In genomic region chr10:23437987-23438546, GRCh38 we compare ENCODE assay signal across 8 cellular contexts. TPM values are rescaled to one million over a fixed set of nuclear protein-coding genes. Genes with fewer than 3 reads are reported as not detected.
A peak's percentile ranks its signal among the peaks of the same experiment; 100 is the strongest.
DNase-seq lines count a peak whose midpoint lies in the region; ATAC-seq and TF ChIP-seq lines count a peak whose summit lies in the region.

No MANE protein-coding gene starts in this region.

- H3K4me2 ChIP-seq in parathyroid adenoma (ENCODE audit: low read length), result peak overlapping the region; percentile 74

- no peaks in the 10 kb centered on the region for H3K9me3 Mint-ChIP-seq in Caco-2 (ENCODE audit: unreplicated experiment)

- 95 to 96% methylated on average over 20 of the region's 20 CpGs for WGBS in esophagus, 2 donors

- H3K27ac ChIP-seq in RWPE2 (ENCODE audit: poor library complexity, severe bottlenecking) (peak overlapping the region; percentile 72), esophagus (ENCODE audit: low read depth in 2 of 2, low read length in 1 of 2) (peak overlapping the region; percentile 79 to 94), parathyroid adenoma (peak overlapping the region; percentile 82)

- intact Hi-C loops in Caco-2 (cut with micrococcal nuclease; ENCODE audit: unreplicated experiment), result loop anchor here (2.0 to 5.0 kb wide), 2 partner anchors 15 to 341 kb away; partner anchors contain the start of gene MSRB2

- H3K27me3 ChIP-seq in Caco-2 (replicated peaks; ENCODE audit: control insufficient read depth, insufficient read depth, low read length), result no peaks in the 10 kb centered on the region
- H3K27me3 ChIP-seq in RWPE2 (ENCODE audit: insufficient read depth, poor library complexity, severe bottlenecking), result no peaks in the 10 kb centered on the region
- H3K27me3 ChIP-seq in esophagus (ENCODE audit: control insufficient read depth in 1 of 2, insufficient read depth in 2 of 2, low read length in 2 of 2), result no peaks in the 10 kb centered on the region
- no peaks in the 10 kb centered on the region for H3K27me3 ChIP-seq in parathyroid adenoma (ENCODE audit: control insufficient read depth, insufficient read depth, low read length)

- H3K36me3 ChIP-seq in Caco-2 (ENCODE audit: control insufficient read depth, insufficient read depth, low read length) (no peaks in the 10 kb centered on the region), RWPE2 (ENCODE audit: low read depth) (peaks cover 14% of the 10 kb centered on the region), esophagus (ENCODE audit: control insufficient read depth in 2 of 2, insufficient read depth in 2 of 2, low read length in 1 of 2) (no peaks in the 10 kb centered on the region), parathyroid adenoma (ENCODE audit: control insufficient read depth, insufficient read depth, low read length) (no peaks in the 10 kb centered on the region)

- H3K9me3 ChIP-seq in Caco-2 (no peaks in the 10 kb centered on the region), RWPE2 (ENCODE audit: severe bottlenecking) (no peaks in the 10 kb centered on the region), esophagus (ENCODE audit: control insufficient read depth in 2 of 2, insufficient read depth in 1 of 2, low read depth in 1 of 2, low read length in 1 of 2) (no peaks in the 10 kb centered on the region), parathyroid adenoma (ENCODE audit: control insufficient read depth, low read length) (no peaks in the 10 kb centered on the region)

- H3K27me3 Mint-ChIP-seq in Caco-2 (ENCODE audit: insufficient read depth, unreplicated experiment), result peaks cover 2% of the 10 kb centered on the region

- H3K27ac Mint-ChIP-seq in Caco-2 (ENCODE audit: unreplicated experiment), result peak overlapping the region; percentile 78

- H3K79me2 ChIP-seq in parathyroid adenoma, result peaks cover 25% of the 10 kb centered on the region

- peak overlapping the region; percentile 48 for H3K4me3 ChIP-seq in Caco-2 (ENCODE audit: low read depth, low read length)
- H3K4me3 ChIP-seq in RWPE2 (ENCODE audit: severe bottlenecking), result peak overlapping the region; percentile 86
- peak overlapping the region; percentile 51 to 67 for H3K4me3 ChIP-seq in esophagus (ENCODE audit: low read depth in 1 of 2, low read length in 2 of 2)
- H3K4me3 ChIP-seq in parathyroid adenoma (ENCODE audit: low read depth, low read length), result peak overlapping the region; percentile 44

- DNase-seq in Caco-2 (no peak), RWPE2 (ENCODE audit: low spot score) (no peak), mucosa of gallbladder (ENCODE audit: low spot score) (no peak)
- no peak for DNase-seq in activated CD4-positive, CD25-positive, alpha-beta regulatory T cell (lab: John Stamatoyannopoulos, UW)

- H3K9ac ChIP-seq in parathyroid adenoma, result no peak overlapping the region

- peak overlapping the region; percentile 81 for H3K4me3 Mint-ChIP-seq in Caco-2 (ENCODE audit: unreplicated experiment)

- CTCF ChIA-PET in Caco-2 (lab: Charles Lee), result interaction anchor here (0.5 kb wide), 1 partner anchor 46 kb away, joined by 6 read pairs; no protein-coding TSS in a partner anchor

- TF ChIP-seq CTCF in Caco-2 (IDR thresholded peaks at IDR 0.05; ENCODE audit: insufficient read depth in 1 of 2, low read depth in 1 of 2, low read length in 1 of 2, severe bottlenecking in 1 of 2, unreplicated experiment in 1 of 2) (no peak), RWPE2 (IDR thresholded peaks at IDR 0.05; ENCODE audit: poor library complexity, severe bottlenecking) (no peak), parathyroid adenoma (IDR thresholded peaks at IDR 0.05) (no peak)

- H3K4me1 ChIP-seq in Caco-2, result peaks cover 7% of the 10 kb centered on the region; the same call in 1 of the 2 replicates
- H3K4me1 ChIP-seq in RWPE2 (ENCODE audit: insufficient read depth, poor library complexity, severe bottlenecking), result peaks cover 16% of the 10 kb centered on the region
- no peaks in the 10 kb centered on the region for H3K4me1 ChIP-seq in esophagus (ENCODE audit: control insufficient read depth in 2 of 2, insufficient read depth in 2 of 2, low read length in 1 of 2)
- peaks cover 12% of the 10 kb centered on the region for H3K4me1 ChIP-seq in parathyroid adenoma

- peaks cover 8% of the 10 kb centered on the region for H3K4me1 Mint-ChIP-seq in Caco-2 (ENCODE audit: low read depth, unreplicated experiment)

- ATAC-seq in RWPE2 (ENCODE audit: low read depth) (no peak), HG02938 (IDR thresholded peaks at IDR 0.05; ENCODE audit: unreplicated experiment) (no peak), GM18867 (IDR thresholded peaks at IDR 0.05; ENCODE audit: unreplicated experiment) (no peak)

- POLR2A ChIA-PET in Caco-2 (lab: Charles Lee), result interaction anchor here (0.8 kb wide), 1 partner anchor 10 kb away, joined by 3 read pairs; no protein-coding TSS in a partner anchor

- H2AFZ ChIP-seq in parathyroid adenoma, result peak overlapping the region; percentile 89

- peaks cover 6% of the 10 kb centered on the region for H3K36me3 Mint-ChIP-seq in Caco-2 (ENCODE audit: insufficient read depth, unreplicated experiment)

- BruUV-seq in Caco-2 (replicated peaks; lab: Mats Ljungman, UMichigan), result no TSS peak

RNA-seq across cellular contexts. Expression of gene OTUD1, which starts 0.8 kb away (rescaled TPM):
- total RNA-seq in Caco-2 (2022), result 9.2 and 10.7 TPM in 2 replicates
- polyA plus RNA-seq in esophagus, result 1 to 10 TPM; 4.5 to 5.2 TPM
- 24.1 TPM for total RNA-seq in mucosa of gallbladder
